17 cellular contexts compared by ENCODE assay signal in the genomic region with DNA sequence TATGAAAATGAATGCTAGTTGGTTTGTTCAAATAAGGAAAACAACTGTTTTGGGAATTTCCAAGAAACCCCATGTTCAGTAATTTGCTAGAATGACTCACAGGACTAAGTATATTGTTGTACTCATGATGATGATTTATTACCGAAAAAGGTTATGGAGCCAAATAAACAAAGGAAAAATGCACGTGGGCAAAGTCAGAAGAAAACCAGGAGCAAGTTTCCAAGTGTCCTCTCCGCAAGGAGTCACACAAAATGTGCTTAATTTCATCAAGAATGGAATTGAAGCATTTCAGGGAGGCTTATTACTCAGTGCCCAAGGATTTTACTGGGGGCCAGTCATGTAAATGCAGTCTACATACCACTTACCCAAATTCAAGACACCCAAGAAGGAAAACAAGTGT.
A peak's percentile ranks its signal among the peaks of the same experiment; 100 is the strongest.
DNase-seq lines count a peak whose midpoint lies in the region; FAIRE-seq and TF ChIP-seq lines count a peak whose summit lies in the region.
"Had no signal": no experiment of that assay in that cellular context is flagged by ENCODE, and none has a peak within 500 bp of the region (broad histone marks: within the 10 kb centered on the region; RNA-seq: fewer than 3 reads in every experiment).

No MANE protein-coding gene starts in this region.

- no peak overlapping the region for H3K4me3 ChIP-seq in endothelial cell of umbilical vein (replicated peaks in 1 of 3; ENCODE audit: insufficient read depth in 1 of 3, low read depth in 1 of 3, low read length in 3 of 3)
- H3K4me3 ChIP-seq in osteoblast (ENCODE audit: insufficient read depth, low read length), result no peak overlapping the region
- no peak overlapping the region for H3K4me3 ChIP-seq in MG63
- H3K4me3 ChIP-seq: BLaER1, dorsolateral prefrontal cortex, skin epidermis, upper lobe of left lung had no signal

- DNase-seq in GM04503 (ENCODE audit: low read depth) (peak; percentile 25), RKO (ENCODE audit: low spot score) (peak; percentile 25), endothelial cell of umbilical vein (ENCODE audit: low read depth, low spot score) (peak; percentile 95), osteoblast (ENCODE audit: insufficient read length, low spot score, missing footprints) (no peak), MG63 (no peak), AML-193 (lab: John Stamatoyannopoulos, UW) (no peak), GF-D8 (lab: John Stamatoyannopoulos, UW) (no peak)
- no peak for DNase-seq in activated CD4-positive, alpha-beta T cell treated with anti-CD3 and anti-CD28 coated beads, Interleukin-2, amount 10 ng/mL, durations not matched to agents 24 days and 14 days
- DNase-seq: anterior cingulate cortex; dorsolateral prefrontal cortex; foreskin melanocyte; stimulated activated naive CD4-positive, alpha-beta T cell; upper lobe of left lung had no signal

- no TSS peak for BruUV-seq in endothelial cell of umbilical vein (replicated peaks; lab: Mats Ljungman, UMichigan)

- peak overlapping the region; percentile 50 for H3K9ac ChIP-seq in endothelial cell of umbilical vein (replicated peaks; ENCODE audit: extremely low read depth, insufficient read depth, low read length)
- H3K9ac ChIP-seq: BLaER1 had no signal

- H3K9me3 ChIP-seq in endothelial cell of umbilical vein (replicated peaks; ENCODE audit: control insufficient read depth, insufficient read depth, low read length) (no peaks in the 10 kb centered on the region), osteoblast (ENCODE audit: low read depth, low read length) (no peaks in the 10 kb centered on the region), MG63 (no peaks in the 10 kb centered on the region)
- H3K9me3 ChIP-seq: BLaER1, neutrophil, upper lobe of left lung had no signal

- TF ChIP-seq POLR2A in endothelial cell of umbilical vein (IDR thresholded peaks at IDR 0.05; ENCODE audit: low read depth, low read length), result no peak

- CTCF ChIA-PET in endothelial cell of umbilical vein (lab: Charles Lee), result no interaction called here

- peak; percentile 81 for FAIRE-seq in endothelial cell of umbilical vein (lab: Jason Lieb, UNC)

- no peaks in the 10 kb centered on the region for H3K36me3 Mint-ChIP-seq in activated CD4-positive, alpha-beta T cell treated with anti-CD3 and anti-CD28 coated beads, Interleukin-2, amount 10 ng/mL, durations not matched to agents 24 days and 14 days (ENCODE audit: low read depth)
- H3K36me3 Mint-ChIP-seq: memory B cell had no signal

- POLR2A ChIA-PET in endothelial cell of umbilical vein (lab: Charles Lee), result no interaction called here

- H3K79me2 ChIP-seq in endothelial cell of umbilical vein (ENCODE audit: control insufficient read depth, insufficient read depth, low read length) (no peaks in the 10 kb centered on the region), osteoblast (ENCODE audit: insufficient read depth, low read length) (no peaks in the 10 kb centered on the region)

- TF ChIP-seq CTCF in endothelial cell of umbilical vein (IDR thresholded peaks at IDR 0.05; ENCODE audit: extremely low read depth in 1 of 2, insufficient read depth in 1 of 2, low read depth in 1 of 2, low read length in 2 of 2) (no peak), osteoblast (IDR thresholded peaks at IDR 0.05; ENCODE audit: extremely low read depth, low read depth, low read length) (no peak)

- intact Hi-C loops in endothelial cell of umbilical vein (cut with micrococcal nuclease), result no loop called here
- intact Hi-C loops in activated CD4-positive, alpha-beta T cell treated with anti-CD3 and anti-CD28 coated beads, Interleukin-2, amount 10 ng/mL, durations not matched to agents 24 days and 14 days (cut with micrococcal nuclease), result no loop called here

- H3K27ac ChIP-seq in endothelial cell of umbilical vein (ENCODE audit: insufficient read depth, low read depth, low read length), result peak overlapping the region; percentile 91
- peak overlapping the region; percentile 34 for H3K27ac ChIP-seq in osteoblast (ENCODE audit: low read depth, low read length)
- H3K27ac ChIP-seq: BLaER1, dorsolateral prefrontal cortex, neutrophil, skin epidermis, upper lobe of left lung had no signal

- H3K4me2 ChIP-seq in endothelial cell of umbilical vein (ENCODE audit: insufficient read depth, low read length), result peak overlapping the region; percentile 71
- H3K4me2 ChIP-seq in osteoblast (ENCODE audit: insufficient read depth, low read length), result no peak overlapping the region
- H3K4me2 ChIP-seq: BLaER1 had no signal

- no peaks in the 10 kb centered on the region for H3K27me3 Mint-ChIP-seq in activated CD4-positive, alpha-beta T cell treated with anti-CD3 and anti-CD28 coated beads, Interleukin-2, amount 10 ng/mL, durations not matched to agents 24 days and 14 days
- H3K27me3 Mint-ChIP-seq: memory B cell had no signal

- H4K20me1 ChIP-seq in endothelial cell of umbilical vein (replicated peaks; ENCODE audit: control insufficient read depth, extremely low read depth, insufficient read depth, low read length), result no peaks in the 10 kb centered on the region
- H4K20me1 ChIP-seq in osteoblast (ENCODE audit: insufficient read depth, low read length), result no peaks in the 10 kb centered on the region
- H4K20me1 ChIP-seq: BLaER1 had no signal

- no peaks in the 10 kb centered on the region for H3K9me3 Mint-ChIP-seq in activated CD4-positive, alpha-beta T cell treated with anti-CD3 and anti-CD28 coated beads, Interleukin-2, amount 10 ng/mL, durations not matched to agents 24 days and 14 days
- H3K9me3 Mint-ChIP-seq: memory B cell had no signal

- dilution Hi-C loops in endothelial cell of umbilical vein (cut with MboI; ENCODE audit: extremely low pct_ligation_motif_present, low sequenced_read_pairs), result no loop called here

- no peak overlapping the region for H3K27ac Mint-ChIP-seq in activated CD4-positive, alpha-beta T cell treated with anti-CD3 and anti-CD28 coated beads, Interleukin-2, amount 10 ng/mL, durations not matched to agents 24 days and 14 days
- H3K27ac Mint-ChIP-seq: memory B cell had no signal

- H3K4me3 Mint-ChIP-seq in activated CD4-positive, alpha-beta T cell treated with anti-CD3 and anti-CD28 coated beads, Interleukin-2, amount 10 ng/mL, durations not matched to agents 24 days and 14 days, result no peak overlapping the region
- H3K4me3 Mint-ChIP-seq: memory B cell had no signal

- no peaks in the 10 kb centered on the region for H3K4me1 Mint-ChIP-seq in activated CD4-positive, alpha-beta T cell treated with anti-CD3 and anti-CD28 coated beads, Interleukin-2, amount 10 ng/mL, durations not matched to agents 24 days and 14 days
- H3K4me1 Mint-ChIP-seq: memory B cell had no signal

- peak overlapping the region; percentile 85 for H2AFZ ChIP-seq in endothelial cell of umbilical vein (ENCODE audit: low read depth, low read length)
- H2AFZ ChIP-seq in osteoblast (ENCODE audit: low read length), result no peak overlapping the region

- no peaks in the 10 kb centered on the region for H3K36me3 ChIP-seq in endothelial cell of umbilical vein (ENCODE audit: control insufficient read depth in 2 of 2, extremely low read depth in 1 of 2, insufficient read depth in 2 of 2, low read length in 2 of 2)
- H3K36me3 ChIP-seq in osteoblast (ENCODE audit: insufficient read depth, low read length), result no peaks in the 10 kb centered on the region
- no peaks in the 10 kb centered on the region for H3K36me3 ChIP-seq in MG63
- H3K36me3 ChIP-seq: BLaER1, neutrophil, upper lobe of left lung had no signal

- no peaks in the 10 kb centered on the region for H3K9me1 ChIP-seq in endothelial cell of umbilical vein (replicated peaks; ENCODE audit: control insufficient read depth, extremely low read depth, insufficient read depth, low read length)

- H3K4me1 ChIP-seq in endothelial cell of umbilical vein (ENCODE audit: control insufficient read depth, extremely low read depth, insufficient read depth, low read length), result peaks cover 20% of the 10 kb centered on the region
- peaks cover 5% of the 10 kb centered on the region for H3K4me1 ChIP-seq in osteoblast (ENCODE audit: insufficient read depth, low read length)
- H3K4me1 ChIP-seq: BLaER1, upper lobe of left lung had no signal

- H3K27me3 ChIP-seq in endothelial cell of umbilical vein (ENCODE audit: control insufficient read depth in 2 of 2, insufficient read depth in 2 of 2, low read length in 2 of 2), result no peaks in the 10 kb centered on the region
- H3K27me3 ChIP-seq in osteoblast (ENCODE audit: insufficient read depth, low read length), result no peaks in the 10 kb centered on the region
- H3K27me3 ChIP-seq in MG63, result no peaks in the 10 kb centered on the region
- H3K27me3 ChIP-seq: BLaER1, dorsolateral prefrontal cortex, neutrophil, upper lobe of left lung had no signal

TF ChIP-seq in endothelial cell of umbilical vein, 7 proteins besides CTCF, POLR2A, EP300 and RAD21:
- TF ChIP-seq POLR2AphosphoS5 (IDR thresholded peaks at IDR 0.05; ENCODE audit: insufficient read depth, low read depth, low read length) (peak; percentile 14), MYC (IDR thresholded peaks at IDR 0.05; ENCODE audit: low read depth, low read length) (no peak), GATA2 (IDR thresholded peaks at IDR 0.05; ENCODE audit: insufficient read depth, insufficient read length, low read depth, low read length) (no peak), FOS (IDR thresholded peaks at IDR 0.05; ENCODE audit: borderline replicate concordance, insufficient read depth, low read length) (peak; percentile 79), JUN (IDR thresholded peaks at IDR 0.05; ENCODE audit: borderline replicate concordance, insufficient read depth, insufficient read length, low read depth) (peak; percentile 79), EZH2 (IDR thresholded peaks at IDR 0.05; ENCODE audit: borderline replicate concordance, low read depth, low read length, severe bottlenecking) (no peak)
- TF ChIP-seq, protein P1, sequence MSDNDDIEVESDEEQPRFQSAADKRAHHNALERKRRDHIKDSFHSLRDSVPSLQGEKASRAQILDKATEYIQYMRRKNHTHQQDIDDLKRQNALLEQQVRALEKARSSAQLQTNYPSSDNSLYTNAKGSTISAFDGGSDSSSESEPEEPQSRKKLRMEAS (IDR thresholded peaks at IDR 0.05; ENCODE audit: insufficient read depth, insufficient read length), result peak; percentile 65
TF ChIP-seq in endothelial cell of umbilical vein: peak in this region for 4.

Comparison
In these comparisons a context has a peak if more than half of its experiments do, and no peak if none do; other contexts are left out.
1. DNase-seq: peak in GM04503 (single experiment), RKO (single experiment) and endothelial cell of umbilical vein (single experiment); none in osteoblast (single experiment), MG63 (single experiment), AML-193 (0 of 2), GF-D8 (single experiment) and activated CD4-positive, alpha-beta T cell treated with anti-CD3 and anti-CD28 coated beads, Interleukin-2, amount 10 ng/mL, durations not matched to agents 24 days and 14 days (single experiment).